ENCODE assay signal across 17 cellular contexts in genomic region chr7:106570146-106570545, GRCh38.
DNase-seq lines count a peak whose midpoint lies in the region; ATAC-seq and TF ChIP-seq lines count a peak whose summit lies in the region.
"Had no signal": no experiment of that assay in that cellular context is flagged by ENCODE, and none has a peak within 500 bp of the region (broad histone marks: within the 10 kb centered on the region; RNA-seq: fewer than 3 reads in every experiment).

No MANE protein-coding gene starts in this region.

- no peak for TF ChIP-seq CTCF in PC-9 (conservative IDR thresholded peaks at IDR 0.05)

- no peak overlapping the region for H3K4ac ChIP-seq in trophoblast cell (ENCODE audit: low read depth, low read length)

- H3K27me3 ChIP-seq in PC-9 (ENCODE audit: insufficient read depth, low read depth) (no peaks in the 10 kb centered on the region), trophoblast cell (ENCODE audit: insufficient read depth, low read length) (no peaks in the 10 kb centered on the region)
- H3K27me3 ChIP-seq: BE2C had no signal

- no peaks in the 10 kb centered on the region for H4K20me1 ChIP-seq in PC-9 (ENCODE audit: insufficient read depth)

- H3K4me1 ChIP-seq in PC-9 (replicated peaks; ENCODE audit: insufficient read depth) = peaks cover 30% of the 10 kb centered on the region
- peaks cover 16 to 25% of the 10 kb centered on the region in 2 experiments for H3K4me1 ChIP-seq in trophoblast cell (ENCODE audit: control insufficient read depth in 1 of 2, insufficient read depth in 2 of 2, low read length in 2 of 2)
- H3K4me1 ChIP-seq: Caco-2 had no signal

- peaks cover 11% of the 10 kb centered on the region for H3K4me1 Mint-ChIP-seq in activated naive CD4-positive, alpha-beta T cell treated with anti-CD3 and anti-CD28 coated beads, Interleukin-2, amount 50 U/mL, for 24 hours
- H3K4me1 Mint-ChIP-seq in activated naive CD4-positive, alpha-beta T cell treated with anti-CD3 and anti-CD28 coated beads for 36 hours (ENCODE audit: low read depth) = peaks cover 18% of the 10 kb centered on the region

- H3K4me3 ChIP-seq in PC-9 (no peak overlapping the region; the same call in 1 of the 2 replicates), trophoblast cell (ENCODE audit: low read depth, low read length) (no peak overlapping the region)
- H3K4me3 ChIP-seq: GM23338 had no signal

- H2AK5ac ChIP-seq in trophoblast cell (ENCODE audit: low read length) = peak overlapping the region; percentile 93

- peak overlapping the region; percentile 95 for H2BK12ac ChIP-seq in trophoblast cell (ENCODE audit: low read length)

- no peak for DNase-seq in activated naive CD4-positive, alpha-beta T cell treated with anti-CD3 and anti-CD28 coated beads for 36 hours
- no peak for DNase-seq in PC-9
- peak; percentile 31 to 61 for DNase-seq in erythroblast (lab: John Stamatoyannopoulos, UW)
- no peak for DNase-seq in trophoblast cell
- DNase-seq in T-helper 9 cell = no peak
- DNase-seq: BE2C; C1 segment of cervical spinal cord; Caco-2; CD4-positive, CD25-positive, alpha-beta regulatory T cell; DMS79; GDM1; HCEC 1CT; HFFc6 had no signal

- no peaks in the 10 kb centered on the region for H3K9me3 Mint-ChIP-seq in activated naive CD4-positive, alpha-beta T cell treated with anti-CD3 and anti-CD28 coated beads, Interleukin-2, amount 50 U/mL, for 24 hours
- H3K9me3 Mint-ChIP-seq in activated naive CD4-positive, alpha-beta T cell treated with anti-CD3 and anti-CD28 coated beads for 36 hours = peaks cover 4% of the 10 kb centered on the region
- H3K9me3 Mint-ChIP-seq: HFFc6 had no signal

- intact Hi-C loops in activated naive CD4-positive, alpha-beta T cell treated with anti-CD3 and anti-CD28 coated beads for 36 hours (cut with micrococcal nuclease) = no loop called here
- intact Hi-C loops in PC-9 (cut with micrococcal nuclease; ENCODE audit: unreplicated experiment) = no loop called here

- CTCF ChIA-PET in activated naive CD4-positive, alpha-beta T cell treated with anti-CD3 and anti-CD28 coated beads for 36 hours (lab: Charles Lee) = no interaction called here
- CTCF ChIA-PET in PC-9 (lab: Charles Lee) = no interaction called here

- no CpG with 5 or more reads among the region's 2 CpGs for WGBS in trophoblast cell (ENCODE audit: extremely low coverage, insufficient coverage, insufficient read length)

- H4K91ac ChIP-seq in trophoblast cell (ENCODE audit: low read depth, low read length) = peak overlapping the region; percentile 82

- no peaks in the 10 kb centered on the region; the same call in 1 of the 2 replicates for H3K9me2 ChIP-seq in PC-9 (ENCODE audit: insufficient read depth)

- no peak for ATAC-seq in HG03521 (IDR thresholded peaks at IDR 0.05; ENCODE audit: unreplicated experiment)
- ATAC-seq in GM21529 (IDR thresholded peaks at IDR 0.05; ENCODE audit: unreplicated experiment) = no peak
- ATAC-seq: GM23338 had no signal

- H4K8ac ChIP-seq in trophoblast cell (ENCODE audit: low read depth, low read length) = no peak overlapping the region

- H3K9me3 ChIP-seq in PC-9 (ENCODE audit: insufficient read depth, low read depth) = no peaks in the 10 kb centered on the region; the same call in 1 of the 2 replicates
- H3K9me3 ChIP-seq in trophoblast cell (ENCODE audit: insufficient read depth, low read depth, low read length) = no peaks in the 10 kb centered on the region
- H3K9me3 ChIP-seq: BE2C, Caco-2 had no signal

- H3K4me2 ChIP-seq in PC-9 (no peak overlapping the region), trophoblast cell (ENCODE audit: low read length) (no peak overlapping the region)
- H3K4me2 ChIP-seq: GM23338 had no signal

- POLR2A ChIA-PET in PC-9 (lab: Charles Lee; ENCODE audit: unreplicated experiment) = no interaction called here

- H2AFZ ChIP-seq in PC-9 = no peak overlapping the region
- no peak overlapping the region for H2AFZ ChIP-seq in trophoblast cell (ENCODE audit: insufficient read depth, low read length, poor library complexity)

- H3K36me3 Mint-ChIP-seq in activated naive CD4-positive, alpha-beta T cell treated with anti-CD3 and anti-CD28 coated beads, Interleukin-2, amount 50 U/mL, for 24 hours = no peaks in the 10 kb centered on the region
- H3K36me3 Mint-ChIP-seq in activated naive CD4-positive, alpha-beta T cell treated with anti-CD3 and anti-CD28 coated beads for 36 hours (ENCODE audit: low read depth) = peaks cover 3% of the 10 kb centered on the region
- H3K36me3 Mint-ChIP-seq: CD4-positive, CD25-positive, alpha-beta regulatory T cell had no signal

- H3K79me1 ChIP-seq in trophoblast cell (ENCODE audit: low read length) = peaks cover 10% of the 10 kb centered on the region

- H3K18ac ChIP-seq in trophoblast cell (ENCODE audit: low read length) = no peak overlapping the region

- no TSS peak for BruUV-seq in PC-9 (replicated peaks; lab: Mats Ljungman, UMichigan)

- H3K27ac ChIP-seq in PC-9 (peak overlapping the region; percentile 99), trophoblast cell (ENCODE audit: low read depth, low read length) (no peak overlapping the region)

- no peak overlapping the region for H4K12ac ChIP-seq in trophoblast cell (ENCODE audit: low read depth, low read length)

- peak overlapping the region; percentile 90 for H2BK120ac ChIP-seq in trophoblast cell (ENCODE audit: insufficient read depth, low read length, poor library complexity)

- H3K79me2 ChIP-seq in PC-9 (ENCODE audit: low read depth) = no peaks in the 10 kb centered on the region
- no peaks in the 10 kb centered on the region for H3K79me2 ChIP-seq in trophoblast cell (ENCODE audit: control insufficient read depth, insufficient read depth, low read length, poor library complexity)

- H3K9ac ChIP-seq in trophoblast cell (ENCODE audit: low read length) = no peak overlapping the region

- H3K14ac ChIP-seq in trophoblast cell (ENCODE audit: low read length) = no peak overlapping the region

- H3K36me3 ChIP-seq in PC-9 (ENCODE audit: low read depth) (no peaks in the 10 kb centered on the region), trophoblast cell (ENCODE audit: control insufficient read depth in 1 of 2, insufficient read depth in 2 of 2, low read length in 2 of 2) (no peaks in the 10 kb centered on the region)
- H3K36me3 ChIP-seq: BE2C had no signal

- H3K23ac ChIP-seq in trophoblast cell (ENCODE audit: low read length) = no peak overlapping the region

- no peak overlapping the region for H2BK5ac ChIP-seq in trophoblast cell (ENCODE audit: low read depth, low read length, poor library complexity)

- H3K27ac Mint-ChIP-seq in activated naive CD4-positive, alpha-beta T cell treated with anti-CD3 and anti-CD28 coated beads, Interleukin-2, amount 50 U/mL, for 24 hours = peak overlapping the region; percentile 47
- no peak overlapping the region for H3K27ac Mint-ChIP-seq in activated naive CD4-positive, alpha-beta T cell treated with anti-CD3 and anti-CD28 coated beads for 36 hours

- no peak for TF ChIP-seq POLR2A in erythroblast (IDR thresholded peaks at IDR 0.05; ENCODE audit: low read length)

- no peak overlapping the region for H3K4me3 Mint-ChIP-seq in activated naive CD4-positive, alpha-beta T cell treated with anti-CD3 and anti-CD28 coated beads, Interleukin-2, amount 50 U/mL, for 24 hours
- H3K4me3 Mint-ChIP-seq in activated naive CD4-positive, alpha-beta T cell treated with anti-CD3 and anti-CD28 coated beads for 36 hours = no peak overlapping the region
- H3K4me3 Mint-ChIP-seq: CD4-positive, CD25-positive, alpha-beta regulatory T cell; GM23338; HFFc6 had no signal

- peaks cover 19% of the 10 kb centered on the region for H3F3A ChIP-seq in PC-9 (ENCODE audit: insufficient read depth, low read depth)

- peaks cover 1% of the 10 kb centered on the region for H3K27me3 Mint-ChIP-seq in activated naive CD4-positive, alpha-beta T cell treated with anti-CD3 and anti-CD28 coated beads, Interleukin-2, amount 50 U/mL, for 24 hours
- peaks cover 16% of the 10 kb centered on the region for H3K27me3 Mint-ChIP-seq in activated naive CD4-positive, alpha-beta T cell treated with anti-CD3 and anti-CD28 coated beads for 36 hours (ENCODE audit: low read depth)
- H3K27me3 Mint-ChIP-seq: CD4-positive, CD25-positive, alpha-beta regulatory T cell had no signal

Comparison
In these comparisons a context has a peak if more than half of its experiments do, and no peak if none do; other contexts are left out.
1. DNase-seq: peak in erythroblast (2 of 2); none in activated naive CD4-positive, alpha-beta T cell treated with anti-CD3 and anti-CD28 coated beads for 36 hours (single experiment), PC-9 (0 of 2), trophoblast cell (0 of 2) and T-helper 9 cell (single experiment).